9 cellular contexts compared by ENCODE assay signal in genomic region chr11:4957396-4957795, GRCh38. TPM values are rescaled to one million over a fixed set of nuclear protein-coding genes. Genes with fewer than 3 reads are reported as not detected.
"Had no signal": no experiment of that assay in that cellular context is flagged by ENCODE, and none has a peak within 500 bp of the region (broad histone marks: within the 10 kb centered on the region; RNA-seq: fewer than 3 reads in every experiment).

No MANE protein-coding gene starts in this region.

- ATAC-seq: GM12878 had no signal

- H3K4me3 ChIP-seq: GM12878 had no signal

- DNase-seq: GDM1, GF-D8 had no signal

- FAIRE-seq: G401.6, GM12878, GM12891, GM12892, GM18507, GM19239 had no signal

RNA-seq across cellular contexts. Expression of gene OR51A2, which starts 1.9 kb away (rescaled TPM):
- total RNA-seq: G401, GM12878 had no signal
- polyA plus RNA-seq: GM12878 had no signal

RNA-seq across cellular contexts. Expression of gene OR51A4, which starts 10.0 kb away (rescaled TPM):
- total RNA-seq: G401, GM12878 had no signal
- polyA plus RNA-seq: GM12878 had no signal

RNA-seq across cellular contexts. Expression of gene OR51G1, which starts 33.3 kb away (rescaled TPM):
- total RNA-seq: G401, GM12878 had no signal
- polyA plus RNA-seq: GM12878 had no signal

RNA-seq across cellular contexts. Expression of gene OR51L1, which starts 37.3 kb away (rescaled TPM):
- total RNA-seq: G401, GM12878 had no signal
- polyA plus RNA-seq: GM12878 had no signal

RNA-seq across cellular contexts. Expression of gene OR51G2, which starts 38.2 kb away (rescaled TPM):
- total RNA-seq: G401, GM12878 had no signal
- polyA plus RNA-seq: GM12878 had no signal
